1 cellular context compared by ENCODE assay signal in the genomic region with DNA sequence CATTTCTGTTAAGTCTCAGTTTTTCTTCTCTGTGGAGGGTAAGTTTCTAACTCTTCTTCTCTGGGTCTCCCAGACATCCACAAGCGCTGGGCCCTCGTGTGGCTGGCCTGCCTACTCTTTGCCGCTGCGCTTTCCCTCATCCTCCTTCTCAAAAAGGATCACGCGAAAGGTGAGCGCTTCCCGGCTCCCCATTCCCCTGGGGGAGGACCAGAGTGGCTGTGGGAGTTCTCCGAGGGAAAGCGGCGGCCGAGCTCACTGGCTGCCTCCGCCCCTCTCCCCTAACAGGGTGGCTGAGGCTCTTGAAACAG.
TF ChIP-seq lines count a peak whose summit lies in the region.

No MANE protein-coding gene starts in this region.

TF ChIP-seq in K562, 482 proteins besides CTCF, POLR2A, EP300 and RAD21:
- TF ChIP-seq, protein P1, sequence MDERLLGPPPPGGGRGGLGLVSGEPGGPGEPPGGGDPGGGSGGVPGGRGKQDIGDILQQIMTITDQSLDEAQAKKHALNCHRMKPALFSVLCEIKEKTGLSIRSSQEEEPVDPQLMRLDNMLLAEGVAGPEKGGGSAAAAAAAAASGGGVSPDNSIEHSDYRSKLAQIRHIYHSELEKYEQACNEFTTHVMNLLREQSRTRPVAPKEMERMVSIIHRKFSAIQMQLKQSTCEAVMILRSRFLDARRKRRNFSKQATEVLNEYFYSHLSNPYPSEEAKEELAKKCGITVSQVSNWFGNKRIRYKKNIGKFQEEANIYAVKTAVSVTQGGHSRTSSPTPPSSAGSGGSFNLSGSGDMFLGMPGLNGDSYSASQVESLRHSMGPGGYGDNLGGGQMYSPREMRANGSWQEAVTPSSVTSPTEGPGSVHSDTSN (CRISPR knock-in tag; IDR thresholded peaks at IDR 0.05; ENCODE audit: low read depth), result no peak
- TF ChIP-seq, protein P1 (tag; conservative IDR thresholded peaks at IDR 0.05; ENCODE audit: low read depth), result no peak
- no peak for TF ChIP-seq PYGO2 (tag; IDR thresholded peaks at IDR 0.05)
- TF ChIP-seq, protein P2, sequence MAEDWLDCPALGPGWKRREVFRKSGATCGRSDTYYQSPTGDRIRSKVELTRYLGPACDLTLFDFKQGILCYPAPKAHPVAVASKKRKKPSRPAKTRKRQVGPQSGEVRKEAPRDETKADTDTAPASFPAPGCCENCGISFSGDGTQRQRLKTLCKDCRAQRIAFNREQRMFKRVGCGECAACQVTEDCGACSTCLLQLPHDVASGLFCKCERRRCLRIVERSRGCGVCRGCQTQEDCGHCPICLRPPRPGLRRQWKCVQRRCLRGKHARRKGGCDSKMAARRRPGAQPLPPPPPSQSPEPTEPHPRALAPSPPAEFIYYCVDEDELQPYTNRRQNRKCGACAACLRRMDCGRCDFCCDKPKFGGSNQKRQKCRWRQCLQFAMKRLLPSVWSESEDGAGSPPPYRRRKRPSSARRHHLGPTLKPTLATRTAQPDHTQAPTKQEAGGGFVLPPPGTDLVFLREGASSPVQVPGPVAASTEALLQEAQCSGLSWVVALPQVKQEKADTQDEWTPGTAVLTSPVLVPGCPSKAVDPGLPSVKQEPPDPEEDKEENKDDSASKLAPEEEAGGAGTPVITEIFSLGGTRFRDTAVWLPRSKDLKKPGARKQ (CRISPR knock-in tag; IDR thresholded peaks at IDR 0.05), result no peak
- TF ChIP-seq KAT7 (CRISPR knock-in tag; IDR thresholded peaks at IDR 0.05; ENCODE audit: borderline replicate concordance), result no peak
- 0 out of 2 replicates have a peak, but pooled peaks have one; percentile 43 for TF ChIP-seq PHB (CRISPR knock-in tag; IDR thresholded peaks at IDR 0.05)
TF ChIP-seq in K562: peak in this region for 1.
